2 cellular contexts compared by ENCODE assay signal in genomic region chr14:105027718-105028117, GRCh38. TPM values are rescaled to one million over a fixed set of nuclear protein-coding genes. Genes with fewer than 3 reads are reported as not detected.
"Had no signal": no experiment of that assay in that cellular context is flagged by ENCODE, and none has a peak within 500 bp of the region (broad histone marks: within the 10 kb centered on the region; RNA-seq: fewer than 3 reads in every experiment).

No MANE protein-coding gene starts in this region.

RNA-seq across cellular contexts. Expression of gene AHNAK2, which starts 49.5 kb away (rescaled TPM):
- total RNA-seq: activated CD4-positive, alpha-beta memory T cell treated with anti-CD3 and anti-CD28 coated beads, Interleukin-2, amount 10 ng/mL, durations not matched to agents 7 days and 5 days; naive thymus-derived CD8-positive, alpha-beta T cell had no signal
- polyA plus RNA-seq: naive thymus-derived CD8-positive, alpha-beta T cell had no signal
